ENCODE assay signal across 1 cellular context in the genomic region with DNA sequence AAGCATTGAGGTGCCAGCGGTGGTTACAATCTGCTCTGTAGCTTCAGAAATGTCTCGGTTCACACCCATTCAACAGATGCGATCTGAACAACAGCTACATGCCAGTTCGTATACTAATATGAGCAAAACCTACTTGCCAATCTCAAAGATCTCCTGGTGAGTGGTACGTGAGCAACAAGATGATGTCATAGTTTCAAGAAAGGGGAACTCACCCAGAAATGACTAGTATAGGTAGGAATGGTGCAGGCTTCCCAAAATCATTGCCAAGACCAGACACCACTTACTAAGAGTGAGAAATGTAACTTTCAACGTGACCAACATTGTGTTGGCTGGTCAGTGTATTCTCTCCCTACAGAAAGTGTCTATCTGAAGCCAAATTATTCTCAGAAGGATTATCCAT.
TF ChIP-seq lines count a peak whose summit lies in the region.

No MANE protein-coding gene starts in this region.

TF ChIP-seq in K562, 482 proteins besides CTCF, POLR2A, EP300 and RAD21 (continued from another document and continues in another):
- no peak for TF ChIP-seq CUX1 (CRISPR knock-in tag; IDR thresholded peaks at IDR 0.05)
- TF ChIP-seq PURB (CRISPR knock-in tag; IDR thresholded peaks at IDR 0.05; ENCODE audit: low read depth): no peak
- peak; percentile 70 for TF ChIP-seq ATF3 (IDR thresholded peaks at IDR 0.05)
- no peak for TF ChIP-seq ATF3 (CRISPR knock-in tag; conservative IDR thresholded peaks at IDR 0.05)
- no peak for TF ChIP-seq SREBF1 (IDR thresholded peaks at IDR 0.05; ENCODE audit: borderline replicate concordance, low read depth, low read length)
- no peak for TF ChIP-seq PHF21A (IDR thresholded peaks at IDR 0.05; ENCODE audit: borderline replicate concordance, low read depth)
- TF ChIP-seq E2F3 (CRISPR knock-in tag; IDR thresholded peaks at IDR 0.05): no peak
- TF ChIP-seq ATF1 (CRISPR knock-in tag; IDR thresholded peaks at IDR 0.05): no peak
- no peak for TF ChIP-seq ATF1 (tag; IDR thresholded peaks at IDR 0.05)
- TF ChIP-seq RNF2 (IDR thresholded peaks at IDR 0.05): no peak
- TF ChIP-seq, protein P1, sequence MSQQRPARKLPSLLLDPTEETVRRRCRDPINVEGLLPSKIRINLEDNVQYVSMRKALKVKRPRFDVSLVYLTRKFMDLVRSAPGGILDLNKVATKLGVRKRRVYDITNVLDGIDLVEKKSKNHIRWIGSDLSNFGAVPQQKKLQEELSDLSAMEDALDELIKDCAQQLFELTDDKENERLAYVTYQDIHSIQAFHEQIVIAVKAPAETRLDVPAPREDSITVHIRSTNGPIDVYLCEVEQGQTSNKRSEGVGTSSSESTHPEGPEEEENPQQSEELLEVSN (IDR thresholded peaks at IDR 0.05; ENCODE audit: borderline replicate concordance in 1 of 2, extremely low read depth in 1 of 2, insufficient read depth in 1 of 2, insufficient read length in 1 of 2, low read depth in 1 of 2, low read length in 1 of 2, poor library complexity in 1 of 2, severe bottlenecking in 1 of 2): no peak
- no peak for TF ChIP-seq ZNF717 (CRISPR knock-in tag; IDR thresholded peaks at IDR 0.05)
- TF ChIP-seq YBX1 (IDR thresholded peaks at IDR 0.05): no peak
- TF ChIP-seq MBD1 (CRISPR knock-in tag; IDR thresholded peaks at IDR 0.05): no peak
- TF ChIP-seq GABPB2 (CRISPR knock-in tag; conservative IDR thresholded peaks at IDR 0.05): no peak
- no peak for TF ChIP-seq TOE1 (IDR thresholded peaks at IDR 0.05; ENCODE audit: borderline replicate concordance)
- TF ChIP-seq TOE1 (CRISPR knock-in tag; IDR thresholded peaks at IDR 0.05; ENCODE audit: borderline replicate concordance, low read depth): no peak
- TF ChIP-seq ZNF354B (CRISPR knock-in tag; IDR thresholded peaks at IDR 0.05): no peak
- TF ChIP-seq ETS2 (tag; IDR thresholded peaks at IDR 0.05; ENCODE audit: borderline replicate concordance, poor library complexity, severe bottlenecking): no peak
- TF ChIP-seq, protein P2, sequence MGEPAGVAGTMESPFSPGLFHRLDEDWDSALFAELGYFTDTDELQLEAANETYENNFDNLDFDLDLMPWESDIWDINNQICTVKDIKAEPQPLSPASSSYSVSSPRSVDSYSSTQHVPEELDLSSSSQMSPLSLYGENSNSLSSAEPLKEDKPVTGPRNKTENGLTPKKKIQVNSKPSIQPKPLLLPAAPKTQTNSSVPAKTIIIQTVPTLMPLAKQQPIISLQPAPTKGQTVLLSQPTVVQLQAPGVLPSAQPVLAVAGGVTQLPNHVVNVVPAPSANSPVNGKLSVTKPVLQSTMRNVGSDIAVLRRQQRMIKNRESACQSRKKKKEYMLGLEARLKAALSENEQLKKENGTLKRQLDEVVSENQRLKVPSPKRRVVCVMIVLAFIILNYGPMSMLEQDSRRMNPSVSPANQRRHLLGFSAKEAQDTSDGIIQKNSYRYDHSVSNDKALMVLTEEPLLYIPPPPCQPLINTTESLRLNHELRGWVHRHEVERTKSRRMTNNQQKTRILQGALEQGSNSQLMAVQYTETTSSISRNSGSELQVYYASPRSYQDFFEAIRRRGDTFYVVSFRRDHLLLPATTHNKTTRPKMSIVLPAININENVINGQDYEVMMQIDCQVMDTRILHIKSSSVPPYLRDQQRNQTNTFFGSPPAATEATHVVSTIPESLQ (CRISPR knock-in tag; IDR thresholded peaks at IDR 0.05): no peak
- TF ChIP-seq SMARCE1 (IDR thresholded peaks at IDR 0.05): no peak
- TF ChIP-seq ATF7 (IDR thresholded peaks at IDR 0.05): peak; percentile 79
- TF ChIP-seq POLR3A (IDR thresholded peaks at IDR 0.05; ENCODE audit: borderline replicate concordance, extremely low read depth, insufficient read depth, insufficient read length): no peak
- TF ChIP-seq ZKSCAN8 (CRISPR knock-in tag; IDR thresholded peaks at IDR 0.05): no peak
- no peak for TF ChIP-seq MXI1 (IDR thresholded peaks at IDR 0.05; ENCODE audit: low read depth, low read length)
- TF ChIP-seq ELK3 (CRISPR knock-in tag; IDR thresholded peaks at IDR 0.05): no peak
- TF ChIP-seq MIER1 (IDR thresholded peaks at IDR 0.05; ENCODE audit: low read depth): no peak
- no peak for TF ChIP-seq FOXJ3 (CRISPR knock-in tag; IDR thresholded peaks at IDR 0.05)
- no peak for TF ChIP-seq RB1 (IDR thresholded peaks at IDR 0.05; ENCODE audit: low read depth)
- TF ChIP-seq NCOA4 (IDR thresholded peaks at IDR 0.05; ENCODE audit: partially characterized antibody): no peak
- no peak for TF ChIP-seq SUPT5H (IDR thresholded peaks at IDR 0.05)
- TF ChIP-seq SMAD3 (CRISPR knock-in tag; conservative IDR thresholded peaks at IDR 0.05): no peak
- TF ChIP-seq SP1 (CRISPR knock-in tag; IDR thresholded peaks at IDR 0.05): no peak
- no peak for TF ChIP-seq MEIS2 (IDR thresholded peaks at IDR 0.05; ENCODE audit: partially characterized antibody)
- 0 out of 2 replicates have a peak, but pooled peaks have one; percentile 30 for TF ChIP-seq FOSL1 (tag; conservative IDR thresholded peaks at IDR 0.05)
- no peak for TF ChIP-seq TSC22D4 (tag; IDR thresholded peaks at IDR 0.05)
- no peak for TF ChIP-seq RBM17 (IDR thresholded peaks at IDR 0.05; ENCODE audit: borderline replicate concordance, low read depth, low read length)
- TF ChIP-seq CREBBP (IDR thresholded peaks at IDR 0.05; ENCODE audit: low read depth, low read length): no peak
- TF ChIP-seq POLR2G (IDR thresholded peaks at IDR 0.05; ENCODE audit: low read depth, low read length): no peak
- TF ChIP-seq SRSF1 (IDR thresholded peaks at IDR 0.05; ENCODE audit: low read depth, low read length): no peak
- TF ChIP-seq, protein P3, sequence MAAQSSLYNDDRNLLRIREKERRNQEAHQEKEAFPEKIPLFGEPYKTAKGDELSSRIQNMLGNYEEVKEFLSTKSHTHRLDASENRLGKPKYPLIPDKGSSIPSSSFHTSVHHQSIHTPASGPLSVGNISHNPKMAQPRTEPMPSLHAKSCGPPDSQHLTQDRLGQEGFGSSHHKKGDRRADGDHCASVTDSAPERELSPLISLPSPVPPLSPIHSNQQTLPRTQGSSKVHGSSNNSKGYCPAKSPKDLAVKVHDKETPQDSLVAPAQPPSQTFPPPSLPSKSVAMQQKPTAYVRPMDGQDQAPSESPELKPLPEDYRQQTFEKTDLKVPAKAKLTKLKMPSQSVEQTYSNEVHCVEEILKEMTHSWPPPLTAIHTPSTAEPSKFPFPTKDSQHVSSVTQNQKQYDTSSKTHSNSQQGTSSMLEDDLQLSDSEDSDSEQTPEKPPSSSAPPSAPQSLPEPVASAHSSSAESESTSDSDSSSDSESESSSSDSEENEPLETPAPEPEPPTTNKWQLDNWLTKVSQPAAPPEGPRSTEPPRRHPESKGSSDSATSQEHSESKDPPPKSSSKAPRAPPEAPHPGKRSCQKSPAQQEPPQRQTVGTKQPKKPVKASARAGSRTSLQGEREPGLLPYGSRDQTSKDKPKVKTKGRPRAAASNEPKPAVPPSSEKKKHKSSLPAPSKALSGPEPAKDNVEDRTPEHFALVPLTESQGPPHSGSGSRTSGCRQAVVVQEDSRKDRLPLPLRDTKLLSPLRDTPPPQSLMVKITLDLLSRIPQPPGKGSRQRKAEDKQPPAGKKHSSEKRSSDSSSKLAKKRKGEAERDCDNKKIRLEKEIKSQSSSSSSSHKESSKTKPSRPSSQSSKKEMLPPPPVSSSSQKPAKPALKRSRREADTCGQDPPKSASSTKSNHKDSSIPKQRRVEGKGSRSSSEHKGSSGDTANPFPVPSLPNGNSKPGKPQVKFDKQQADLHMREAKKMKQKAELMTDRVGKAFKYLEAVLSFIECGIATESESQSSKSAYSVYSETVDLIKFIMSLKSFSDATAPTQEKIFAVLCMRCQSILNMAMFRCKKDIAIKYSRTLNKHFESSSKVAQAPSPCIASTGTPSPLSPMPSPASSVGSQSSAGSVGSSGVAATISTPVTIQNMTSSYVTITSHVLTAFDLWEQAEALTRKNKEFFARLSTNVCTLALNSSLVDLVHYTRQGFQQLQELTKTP (IDR thresholded peaks at IDR 0.05; ENCODE audit: low read depth in 1 of 2, partially characterized antibody in 2 of 2): no peak
- no peak for TF ChIP-seq SRSF3 (IDR thresholded peaks at IDR 0.05; ENCODE audit: insufficient read depth, low read length)
- TF ChIP-seq POU5F1 (IDR thresholded peaks at IDR 0.05; ENCODE audit: borderline replicate concordance, low read depth, low read length, partially characterized antibody): no peak
- TF ChIP-seq, protein P4, sequence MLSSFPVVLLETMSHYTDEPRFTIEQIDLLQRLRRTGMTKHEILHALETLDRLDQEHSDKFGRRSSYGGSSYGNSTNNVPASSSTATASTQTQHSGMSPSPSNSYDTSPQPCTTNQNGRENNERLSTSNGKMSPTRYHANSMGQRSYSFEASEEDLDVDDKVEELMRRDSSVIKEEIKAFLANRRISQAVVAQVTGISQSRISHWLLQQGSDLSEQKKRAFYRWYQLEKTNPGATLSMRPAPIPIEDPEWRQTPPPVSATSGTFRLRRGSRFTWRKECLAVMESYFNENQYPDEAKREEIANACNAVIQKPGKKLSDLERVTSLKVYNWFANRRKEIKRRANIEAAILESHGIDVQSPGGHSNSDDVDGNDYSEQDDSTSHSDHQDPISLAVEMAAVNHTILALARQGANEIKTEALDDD (IDR thresholded peaks at IDR 0.05): 0 out of 2 replicates have a peak, but pooled peaks have one; percentile 34
- TF ChIP-seq SPI1 (IDR thresholded peaks at IDR 0.05; ENCODE audit: borderline replicate concordance, low read depth, low read length): peak; percentile 52; the same call in 1 of the 2 replicates
- TF ChIP-seq NONO (IDR thresholded peaks at IDR 0.05; ENCODE audit: low read depth in 2 of 2, low read length in 1 of 2): no peak
- no peak for TF ChIP-seq POLR2AphosphoS5 (IDR thresholded peaks at IDR 0.05; ENCODE audit: control insufficient read depth, insufficient read depth, low read depth, low read length)
- TF ChIP-seq CBX2 (IDR thresholded peaks at IDR 0.05; ENCODE audit: insufficient read depth, low read length, poor library complexity, severe bottlenecking): no peak
- no peak for TF ChIP-seq GATAD2A (IDR thresholded peaks at IDR 0.05)
- TF ChIP-seq DPF2 (IDR thresholded peaks at IDR 0.05): no peak
- 0 out of 2 replicates have a peak, but pooled peaks have one; percentile 36 for TF ChIP-seq JUNB (CRISPR knock-in tag; conservative IDR thresholded peaks at IDR 0.05)
